Comparison of ENCODE assay signal across 24 cellular contexts in genomic region chr12:68624933-68625332, GRCh38. TPM values are rescaled to one million over a fixed set of nuclear protein-coding genes. Genes with fewer than 3 reads are reported as not detected.
DNase-seq lines count a peak whose midpoint lies in the region; ATAC-seq and TF ChIP-seq lines count a peak whose summit lies in the region.
"Had no signal": no experiment of that assay in that cellular context is flagged by ENCODE, and none has a peak within 500 bp of the region (broad histone marks: within the 10 kb centered on the region; RNA-seq: fewer than 3 reads in every experiment).

No MANE protein-coding gene starts in this region.

- H3K9ac ChIP-seq in GM23248 (no peak overlapping the region), trophoblast cell (ENCODE audit: low read length) (no peak overlapping the region)
- H3K9ac ChIP-seq: neural progenitor cell had no signal

- peaks cover 84% of the 10 kb centered on the region for H3K4me1 Mint-ChIP-seq in activated T-cell treated with anti-CD3 and anti-CD28 coated beads, Interleukin-2, amount 50 U/mL, for 72 hours (ENCODE audit: low read depth)
- peaks cover 73% of the 10 kb centered on the region for H3K4me1 Mint-ChIP-seq in central memory CD8-positive, alpha-beta T cell
- H3K4me1 Mint-ChIP-seq: neural progenitor cell had no signal

- in situ Hi-C loops in GM23248 (cut with MboI) = no loop called here

- no peaks in the 10 kb centered on the region for H3K27me3 Mint-ChIP-seq in activated T-cell treated with anti-CD3 and anti-CD28 coated beads, Interleukin-2, amount 50 U/mL, for 72 hours (ENCODE audit: low read depth)
- no peaks in the 10 kb centered on the region for H3K27me3 Mint-ChIP-seq in central memory CD8-positive, alpha-beta T cell
- H3K27me3 Mint-ChIP-seq: activated naive CD4-positive, alpha-beta T cell treated with anti-CD3 and anti-CD28 coated beads, Interleukin-2, amount 10 ng/mL, durations not matched to agents 7 days and 5 days had no signal

- H3K18ac ChIP-seq in trophoblast cell (ENCODE audit: low read length) = no peak overlapping the region

- no peak for ATAC-seq in activated T-cell treated with anti-CD3 and anti-CD28 coated beads, Interleukin-2, amount 50 U/mL, for 72 hours (replicated peaks in 1 of 2)
- ATAC-seq in central memory CD8-positive, alpha-beta T cell (replicated peaks; ENCODE audit: extremely low read depth, poor library complexity, severe bottlenecking) = no peak
- ATAC-seq: GM12878, left lobe of liver, pancreas had no signal

- H3K9me3 ChIP-seq in GM23248 (ENCODE audit: low read depth) = no peaks in the 10 kb centered on the region
- no peaks in the 10 kb centered on the region for H3K9me3 ChIP-seq in trophoblast cell (ENCODE audit: insufficient read depth, low read depth, low read length)
- no peaks in the 10 kb centered on the region for H3K9me3 ChIP-seq in PC-9 (ENCODE audit: insufficient read depth, low read depth)
- H3K9me3 ChIP-seq: HAP-1, pancreas, testis had no signal

- H3K4me3 ChIP-seq in GM23248 (no peak overlapping the region), trophoblast cell (ENCODE audit: low read depth, low read length) (no peak overlapping the region), PC-9 (no peak overlapping the region)
- H3K4me3 ChIP-seq: ascending aorta, cardiac muscle cell, coronary artery, GM12878, HAP-1, neural progenitor cell, pancreas, testis had no signal

- no peak overlapping the region for H3K4me3 Mint-ChIP-seq in activated T-cell treated with anti-CD3 and anti-CD28 coated beads, Interleukin-2, amount 50 U/mL, for 72 hours
- H3K4me3 Mint-ChIP-seq in central memory CD8-positive, alpha-beta T cell = no peak overlapping the region
- H3K4me3 Mint-ChIP-seq: activated naive CD4-positive, alpha-beta T cell treated with anti-CD3 and anti-CD28 coated beads, Interleukin-2, amount 10 ng/mL, durations not matched to agents 7 days and 5 days; neural progenitor cell had no signal

- H3K36me3 ChIP-seq in GM23248 (ENCODE audit: low read depth) (peaks cover 28% of the 10 kb centered on the region), trophoblast cell (ENCODE audit: control insufficient read depth in 1 of 2, insufficient read depth in 2 of 2, low read length in 2 of 2) (peaks cover 10 to 14% of the 10 kb centered on the region in 2 experiments), PC-9 (ENCODE audit: low read depth) (0 out of 2 replicates have a peak, but pooled peaks cover 16% of the 10 kb centered on the region)
- H3K36me3 ChIP-seq: cardiac muscle cell had no signal

- H2AK5ac ChIP-seq in trophoblast cell (ENCODE audit: low read length) = no peak overlapping the region

- peak overlapping the region; percentile 59 for H3K4me2 ChIP-seq in GM23248 (ENCODE audit: unreplicated experiment)
- H3K4me2 ChIP-seq in trophoblast cell (ENCODE audit: low read length) = no peak overlapping the region
- no peak overlapping the region for H3K4me2 ChIP-seq in PC-9
- H3K4me2 ChIP-seq: neural progenitor cell had no signal

- H4K91ac ChIP-seq in trophoblast cell (ENCODE audit: low read depth, low read length) = no peak overlapping the region

- H4K12ac ChIP-seq in trophoblast cell (ENCODE audit: low read depth, low read length) = no peak overlapping the region

- no TSS peak for BruUV-seq in PC-9 (replicated peaks; lab: Mats Ljungman, UMichigan)

- peaks cover 33% of the 10 kb centered on the region for H4K20me1 ChIP-seq in GM23248 (ENCODE audit: insufficient read depth)
- peaks cover 43% of the 10 kb centered on the region for H4K20me1 ChIP-seq in PC-9 (ENCODE audit: insufficient read depth)

- H3K14ac ChIP-seq in trophoblast cell (ENCODE audit: low read length) = no peak overlapping the region

- no peak overlapping the region for H3K23ac ChIP-seq in trophoblast cell (ENCODE audit: low read length)

- no peak overlapping the region for H2BK5ac ChIP-seq in trophoblast cell (ENCODE audit: low read depth, low read length, poor library complexity)

- H3K36me3 Mint-ChIP-seq in activated T-cell treated with anti-CD3 and anti-CD28 coated beads, Interleukin-2, amount 50 U/mL, for 72 hours (ENCODE audit: insufficient read depth in 2 of 2) = peaks cover 23 to 40% of the 10 kb centered on the region in 2 donors
- peaks cover 38% of the 10 kb centered on the region for H3K36me3 Mint-ChIP-seq in central memory CD8-positive, alpha-beta T cell (ENCODE audit: insufficient read depth)

- peak overlapping the region; percentile 91 for H3K27ac Mint-ChIP-seq in activated T-cell treated with anti-CD3 and anti-CD28 coated beads, Interleukin-2, amount 50 U/mL, for 72 hours
- H3K27ac Mint-ChIP-seq in central memory CD8-positive, alpha-beta T cell (ENCODE audit: low read depth) = peak overlapping the region; percentile 60
- H3K27ac Mint-ChIP-seq: activated naive CD4-positive, alpha-beta T cell treated with anti-CD3 and anti-CD28 coated beads, Interleukin-2, amount 10 ng/mL, durations not matched to agents 7 days and 5 days; neural progenitor cell had no signal

- H2BK120ac ChIP-seq in trophoblast cell (ENCODE audit: insufficient read depth, low read length, poor library complexity) = no peak overlapping the region

- H3K9me3 Mint-ChIP-seq in activated T-cell treated with anti-CD3 and anti-CD28 coated beads, Interleukin-2, amount 50 U/mL, for 72 hours = peaks cover 0 to 3% of the 10 kb centered on the region in 2 donors
- no peaks in the 10 kb centered on the region for H3K9me3 Mint-ChIP-seq in central memory CD8-positive, alpha-beta T cell

- H3K9me2 ChIP-seq in GM23248 (ENCODE audit: insufficient read depth) = no peaks in the 10 kb centered on the region
- no peaks in the 10 kb centered on the region for H3K9me2 ChIP-seq in PC-9 (ENCODE audit: insufficient read depth)

- H3K27me3 ChIP-seq in GM23248 (replicated peaks; ENCODE audit: insufficient read depth) (no peaks in the 10 kb centered on the region), trophoblast cell (ENCODE audit: insufficient read depth, low read length) (no peaks in the 10 kb centered on the region), PC-9 (ENCODE audit: insufficient read depth, low read depth) (no peaks in the 10 kb centered on the region)
- H3K27me3 ChIP-seq: ascending aorta, cardiac muscle cell, neural progenitor cell, pancreas, testis had no signal

- CTCF ChIA-PET in PC-9 (lab: Charles Lee) = no interaction called here

- POLR2A ChIA-PET in PC-9 (lab: Charles Lee; ENCODE audit: unreplicated experiment) = no interaction called here

- peaks cover 51% of the 10 kb centered on the region for H3K4me1 ChIP-seq in GM23248 (ENCODE audit: insufficient read depth)
- H3K4me1 ChIP-seq in trophoblast cell (ENCODE audit: control insufficient read depth in 1 of 2, insufficient read depth in 2 of 2, low read length in 2 of 2) = no peaks in the 10 kb centered on the region
- 0 out of 2 replicates have a peak, but pooled peaks cover 3% of the 10 kb centered on the region for H3K4me1 ChIP-seq in PC-9 (replicated peaks; ENCODE audit: insufficient read depth)

- H3K79me1 ChIP-seq in trophoblast cell (ENCODE audit: low read length) = no peaks in the 10 kb centered on the region

- no peak overlapping the region for H2BK12ac ChIP-seq in trophoblast cell (ENCODE audit: low read length)

- intact Hi-C loops in PC-9 (cut with micrococcal nuclease; ENCODE audit: unreplicated experiment) = no loop called here

- H3K79me2 ChIP-seq in GM23248 (ENCODE audit: insufficient read depth) (peaks cover 100% of the 10 kb centered on the region), trophoblast cell (ENCODE audit: control insufficient read depth, insufficient read depth, low read length, poor library complexity) (peaks cover 13% of the 10 kb centered on the region), PC-9 (ENCODE audit: low read depth) (peaks cover 90% of the 10 kb centered on the region)

- peak overlapping the region; percentile 75 for H3K4ac ChIP-seq in trophoblast cell (ENCODE audit: low read depth, low read length)

- H4K8ac ChIP-seq in trophoblast cell (ENCODE audit: low read depth, low read length) = no peak overlapping the region

- no peak for TF ChIP-seq CTCF in PC-9 (conservative IDR thresholded peaks at IDR 0.05)

- peak overlapping the region; percentile 55 for H3K27ac ChIP-seq in GM23248
- H3K27ac ChIP-seq in trophoblast cell (ENCODE audit: low read depth, low read length) = no peak overlapping the region
- no peak overlapping the region for H3K27ac ChIP-seq in PC-9
- H3K27ac ChIP-seq: ascending aorta, cardiac muscle cell, coronary artery, neural progenitor cell, pancreas had no signal

- DNase-seq in activated T-cell treated with anti-CD3 and anti-CD28 coated beads, Interleukin-2, amount 50 U/mL, for 72 hours = no peak
- DNase-seq in activated T-cell treated with anti-CD3 and anti-CD28 coated beads, Interleukin-2, amount 50 U/mL, for 48 hours = no peak
- DNase-seq in GM23248 (no peak), trophoblast cell (no peak), PC-9 (no peak), DMS153 treated with DMSO at 0.1 percent for 48 hours (lab: John Stamatoyannopoulos, UW; ENCODE audit: unreplicated experiment) (no peak)
- DNase-seq in central memory CD8-positive, alpha-beta T cell (ENCODE audit: low spot score in 2 of 2) = no peak
- DNase-seq: activated CD4-positive, CD25-positive, alpha-beta regulatory T cell treated with anti-CD3 and anti-CD28 coated beads, Interleukin-2, amount 50 U/mL, for 72 hours; activated naive CD4-positive, alpha-beta T cell treated with anti-CD3 and anti-CD28 coated beads, Interleukin-2, amount 10 ng/mL, durations not matched to agents 7 days and 5 days; activated T-cell treated with anti-CD3 and anti-CD28 coated beads, Interleukin-2, amount 50 U/mL, for 1 hour; effector CD8-positive, alpha-beta T cell; Kasumi-1; MV-4-11; pancreas; SHP77; stimulated activated naive CD4-positive, alpha-beta T cell treated with Interleukin-2 at 50 U/mL for 16 hours; testis had no signal

- 94 to 99% methylated on average over 2 of the region's 2 CpGs for WGBS in GM23248 (ENCODE audit: low coverage in 1 of 2, low lambda C conversion rate in 2 of 2, missing lambda C conversion rate in 2 of 2), 2 experiments
- WGBS in trophoblast cell (ENCODE audit: extremely low coverage, insufficient coverage, insufficient read length) = no CpG with 5 or more reads among the region's 2 CpGs

- H2AFZ ChIP-seq in GM23248 = no peak overlapping the region
- H2AFZ ChIP-seq in trophoblast cell (ENCODE audit: insufficient read depth, low read length, poor library complexity) = no peak overlapping the region
- no peak overlapping the region for H2AFZ ChIP-seq in PC-9
- H2AFZ ChIP-seq: neural progenitor cell had no signal

- H3F3A ChIP-seq in GM23248 (ENCODE audit: insufficient read depth) (peaks cover 78% of the 10 kb centered on the region), PC-9 (ENCODE audit: insufficient read depth, low read depth) (peaks cover 6% of the 10 kb centered on the region; the same call in 1 of the 2 replicates)

RNA-seq across cellular contexts. Expression of gene RAP1B, which starts 14.2 kb away (rescaled TPM):
- total RNA-seq in activated T-cell treated with anti-CD3 and anti-CD28 coated beads, Interleukin-2, amount 50 U/mL, for 72 hours = 100 to 1,000 TPM; 162 to 209 TPM
- 275 and 290 TPM in 2 replicates for total RNA-seq in GM23248 (2014; rRNA removed; shearing (Covaris generic))
- polyA plus RNA-seq in GM23248 (2016; fragmentation: Nextera tagmentation; extraction: Ambion mirVana) = 353 and 363 TPM in 2 replicates
- 524 and 542 TPM in 2 replicates for polyA plus RNA-seq in trophoblast cell (2013)
- total RNA-seq in PC-9 (2021) = 59.0 and 89.7 TPM in 2 replicates
